8 cellular contexts compared by ENCODE assay signal in the genomic region with DNA sequence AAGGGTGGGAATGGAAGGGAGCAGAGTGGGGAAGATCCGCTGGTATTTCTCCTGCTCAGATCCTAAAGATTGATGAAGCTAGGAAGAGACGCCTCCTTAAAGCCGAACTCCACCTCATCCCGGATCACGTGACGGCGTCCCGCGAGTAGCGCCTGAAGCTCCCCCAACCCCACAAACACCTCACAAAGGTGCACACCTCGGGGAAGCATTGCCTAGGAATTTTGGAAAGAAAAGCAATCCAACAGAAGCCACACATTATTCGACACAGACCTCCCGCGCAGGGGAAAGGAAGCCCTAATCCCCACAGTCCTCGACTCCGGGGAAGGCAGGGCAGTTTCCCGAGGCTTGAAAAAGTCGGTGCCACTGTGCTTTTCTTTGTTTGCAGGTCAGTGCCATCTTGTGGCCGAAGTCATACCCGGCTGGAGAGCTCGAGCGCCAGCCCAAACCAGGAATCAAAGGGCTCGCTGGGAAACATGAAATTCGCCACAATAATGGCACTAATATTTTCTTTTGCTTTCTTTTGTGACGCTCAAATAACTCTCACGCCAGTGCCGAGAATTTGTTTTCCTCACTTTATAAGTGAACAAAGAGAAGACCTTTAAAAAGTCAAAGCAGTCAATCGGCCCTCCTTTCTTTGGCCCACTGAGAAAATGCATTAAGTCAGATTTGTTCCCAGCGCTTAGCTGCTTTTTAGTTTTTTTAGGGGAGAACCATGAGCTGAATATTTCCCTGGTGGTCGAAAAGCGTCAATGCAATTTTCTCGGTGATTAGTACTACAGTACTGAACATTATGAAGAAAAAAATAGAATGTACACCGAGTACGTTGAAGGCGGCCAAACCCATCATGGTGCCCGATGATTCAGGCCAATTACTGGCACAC. TPM values are rescaled to one million over a fixed set of nuclear protein-coding genes. Genes with fewer than 3 reads are reported as not detected.
DNase-seq lines count a peak whose midpoint lies in the region; ATAC-seq, FAIRE-seq and TF ChIP-seq lines count a peak whose summit lies in the region.

A gene (minus strand): TSS at position 71 of the 880 bp plus-strand sequence. CDS start 6,042 bp downstream, outside the sequence.

- H3K36me3 ChIP-seq in Karpas-422 (ENCODE audit: insufficient read depth, low read length) = no peaks in the 10 kb centered on the region
- no peaks in the 10 kb centered on the region for H3K36me3 ChIP-seq in keratinocyte (ENCODE audit: control insufficient read depth in 2 of 2, extremely low read depth in 1 of 2, insufficient read depth in 2 of 2, low read length in 2 of 2)

- FAIRE-seq in keratinocyte (lab: Jason Lieb, UNC) = peak; percentile 79

- H4K20me1 ChIP-seq in Karpas-422 (ENCODE audit: insufficient read depth, low read depth, low read length) (no peaks in the 10 kb centered on the region), keratinocyte (ENCODE audit: control insufficient read depth, extremely low read depth, insufficient read depth, low read length) (no peaks in the 10 kb centered on the region)

- H3K27ac ChIP-seq in Karpas-422 (ENCODE audit: low read length) (no peak within 1 kb of the TSS), keratinocyte (ENCODE audit: control insufficient read depth, insufficient read depth, low read length) (no peak within 1 kb of the TSS)

- DNase-seq in H4 (ENCODE audit: low spot score) (peak; percentile 78), Karpas-422 (peak; percentile 62), SKM-1 treated with dmso at 0.1 percent for 144 hours (lab: John Stamatoyannopoulos, UW; ENCODE audit: unreplicated experiment) (peak; percentile 42), choroid plexus epithelial cell (ENCODE audit: low read depth) (peak; percentile 88), keratinocyte (ENCODE audit: low read depth, low spot score) (no peak), smooth muscle cell of the brain vasculature (ENCODE audit: low read depth, low spot score) (peak; percentile 44)

- dilution Hi-C loops in keratinocyte (cut with MboI; ENCODE audit: extremely low pct_ligation_motif_present, low sequenced_read_pairs) = no loop called here

- no peaks in the 10 kb centered on the region for H3K9me3 ChIP-seq in Karpas-422 (ENCODE audit: low read length)
- no peaks in the 10 kb centered on the region for H3K9me3 ChIP-seq in keratinocyte (ENCODE audit: control insufficient read depth, low read depth, low read length)

- H3K9me2 ChIP-seq in Karpas-422 (replicated peaks; ENCODE audit: insufficient read depth, low read length) = no peaks in the 10 kb centered on the region

- H3K4me3 ChIP-seq in GM08714 (ENCODE audit: low read length) (peak within 1 kb of the TSS; percentile 55; the same call in 1 of the 2 replicates), Karpas-422 (ENCODE audit: low read length) (no peak within 1 kb of the TSS), choroid plexus epithelial cell (ENCODE audit: low read depth, low read length) (peak within 1 kb of the TSS; percentile 59), keratinocyte (ENCODE audit: control insufficient read depth in 2 of 3, extremely low read depth in 1 of 3, insufficient read depth in 2 of 3, low read depth in 1 of 3, low read length in 3 of 3) (peak within 1 kb of the TSS; percentile 38 to 81 (median 80))

- H2AFZ ChIP-seq in Karpas-422 (ENCODE audit: low read length) (no peak within 1 kb of the TSS), keratinocyte (ENCODE audit: control insufficient read depth, low read length) (peak within 1 kb of the TSS; percentile 96)

- no peaks in the 10 kb centered on the region for H3K9me1 ChIP-seq in keratinocyte (ENCODE audit: control insufficient read depth, extremely low read depth, insufficient read depth, low read length)

- H3K4me1 ChIP-seq in Karpas-422 (ENCODE audit: low read length) = no peaks in the 10 kb centered on the region
- H3K4me1 ChIP-seq in keratinocyte (ENCODE audit: control insufficient read depth, extremely low read depth, insufficient read depth, low read length) = peaks cover 18% of the 10 kb centered on the region

- no peak within 1 kb of the TSS for H3K9ac ChIP-seq in Karpas-422 (ENCODE audit: low read length)
- peak within 1 kb of the TSS; percentile 56 for H3K9ac ChIP-seq in keratinocyte (ENCODE audit: control insufficient read depth, extremely low read depth, insufficient read depth, low read length)

- TF ChIP-seq CTCF in choroid plexus epithelial cell (conservative IDR thresholded peaks at IDR 0.05; ENCODE audit: low read depth, low read length) = peak; percentile 80
- peak; percentile 75 to 77 (median 77) for TF ChIP-seq CTCF in keratinocyte (optimal IDR thresholded peaks at IDR 0.05 in 1 of 3, IDR thresholded peaks at IDR 0.05 in 1 of 3, conservative IDR thresholded peaks at IDR 0.05 in 1 of 3; ENCODE audit: extremely low read depth in 1 of 3, insufficient read depth in 2 of 3, low read length in 3 of 3)

- H3K4me2 ChIP-seq in Karpas-422 (ENCODE audit: low read depth, low read length, poor library complexity, severe bottlenecking) (no peak within 1 kb of the TSS), keratinocyte (ENCODE audit: control insufficient read depth, extremely low read depth, insufficient read depth, low read depth, low read length) (peak within 1 kb of the TSS; percentile 99)

- no peaks in the 10 kb centered on the region for H3K27me3 ChIP-seq in Karpas-422 (ENCODE audit: low read length)
- peaks cover 22% of the 10 kb centered on the region for H3K27me3 ChIP-seq in keratinocyte (ENCODE audit: control insufficient read depth, extremely low read depth, insufficient read depth, low read length)

- H3K79me2 ChIP-seq in Karpas-422 (ENCODE audit: low read length) (no peaks in the 10 kb centered on the region), keratinocyte (ENCODE audit: control insufficient read depth, insufficient read depth, low read length) (no peaks in the 10 kb centered on the region)

- no peak for ATAC-seq in GM18520 (IDR thresholded peaks at IDR 0.05; ENCODE audit: unreplicated experiment)

RNA-seq across cellular contexts. Expression of the gene that starts here (rescaled TPM):
- 1.3 and 2.0 TPM in 2 replicates for total RNA-seq in H4 (2014; rRNA removed; shearing (Covaris generic))
- total RNA-seq in Karpas-422 (2014; rRNA removed; shearing (Covaris generic); ENCODE audit: low replicate concordance) = not detected in 2 replicates
- polyA plus RNA-seq in keratinocyte = 0.01 to 0.48 TPM (median 0.13 TPM) in 3 replicates
- polyA plus RNA-seq in keratinocyte (2011; ENCODE audit: low read depth) = not detected
- polyA plus RNA-seq in keratinocyte (2011; cell fraction: cytosol; rRNA removed) = 0.03 and 0.16 TPM in 2 replicates
- polyA plus RNA-seq in keratinocyte (2011; cell fraction: nucleus; rRNA removed) = 0.28 and 0.33 TPM in 2 replicates
- 0.03 and 0.10 TPM in 2 replicates for polyA plus RNA-seq in keratinocyte (2012; ENCODE audit: low replicate concordance)
- polyA minus RNA-seq in keratinocyte = 0.32 TPM in 1 of 3 replicates, not detected in the others
- polyA minus RNA-seq in keratinocyte (2011; cell fraction: cytosol; rRNA and poly(A)+ RNA removed) = not detected
- polyA minus RNA-seq in keratinocyte (2011; cell fraction: nucleus; rRNA and poly(A)+ RNA removed) = not detected in 2 replicates

Comparison
In these comparisons a context has a peak if more than half of its experiments do, and no peak if none do; other contexts are left out.
1. Peak in DNase-seq in Karpas-422; RNA of the gene not detected or under 1 TPM.